In the genomic region with DNA sequence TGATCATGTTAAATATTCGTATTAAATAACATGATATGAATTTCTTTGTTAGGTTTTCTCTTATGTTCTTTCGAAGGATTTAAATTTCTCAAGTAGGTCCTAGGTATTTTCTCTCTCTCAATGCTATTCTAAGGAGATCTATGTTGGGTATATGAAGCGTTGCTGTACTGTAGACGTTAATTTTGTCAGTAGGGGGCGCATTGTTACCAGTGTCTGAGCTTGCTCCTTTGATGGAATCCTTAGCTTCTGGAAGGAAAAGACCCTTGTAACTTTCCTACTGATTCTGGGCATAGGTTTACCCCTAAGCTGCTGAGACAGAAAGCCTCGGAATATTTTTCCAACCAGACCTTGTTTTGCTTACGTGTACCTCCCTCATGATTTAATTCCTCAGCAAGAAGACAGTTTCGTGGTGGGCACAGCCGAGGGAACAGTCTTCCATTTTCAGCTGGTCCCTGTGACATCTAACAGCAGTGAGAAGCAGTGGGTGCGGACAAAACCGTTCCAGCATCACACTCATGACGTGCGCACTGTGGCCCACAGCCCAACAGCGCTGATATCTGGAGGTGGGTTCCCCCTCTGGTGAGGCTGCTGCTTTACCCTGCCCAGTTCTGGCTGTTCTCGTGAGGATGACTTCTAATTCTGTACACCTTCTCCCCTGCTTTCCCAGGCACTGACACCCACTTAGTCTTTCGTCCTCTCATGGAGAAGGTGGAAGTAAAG, we compare ENCODE assay signal across 8 cellular contexts. TPM values are rescaled to one million over a fixed set of nuclear protein-coding genes. Genes with fewer than 3 reads are reported as not detected.
A peak's percentile ranks its signal among the peaks of the same experiment; 100 is the strongest.
DNase-seq lines count a peak whose midpoint lies in the region; ATAC-seq, FAIRE-seq and TF ChIP-seq lines count a peak whose summit lies in the region.

No MANE protein-coding gene starts in this region.

- H3K36me3 Mint-ChIP-seq in activated CD4-positive, alpha-beta T cell treated with anti-CD3 and anti-CD28 coated beads for 36 hours (ENCODE audit: low read depth) = peaks cover 56% of the 10 kb centered on the region

- peak; percentile 78 for TF ChIP-seq CTCF in cardiac fibroblast (IDR thresholded peaks at IDR 0.05; ENCODE audit: low read depth, low read length)

- peak; percentile 60 for DNase-seq in activated CD4-positive, alpha-beta T cell treated with anti-CD3 and anti-CD28 coated beads for 36 hours
- no peak for DNase-seq in activated CD4-positive, alpha-beta T cell treated with anti-CD3 and anti-CD28 coated beads for 1 hour
- DNase-seq in MV-4-11 (lab: John Stamatoyannopoulos, UW) = peak; percentile 53
- DNase-seq in SKM-1 (lab: John Stamatoyannopoulos, UW; ENCODE audit: unreplicated experiment) = peak; percentile 47
- DNase-seq in cardiac fibroblast (ENCODE audit: low read depth in 2 of 2) = peak; percentile 87 to 89
- peak; percentile 64 for DNase-seq in stimulated activated CD4-positive, alpha-beta T cell treated with anti-CD3 and anti-CD28 coated beads, Interleukin-4, amount 100 ng/mL, for 24 hours

- H3K4me1 Mint-ChIP-seq in activated CD4-positive, alpha-beta T cell treated with anti-CD3 and anti-CD28 coated beads for 36 hours = no peaks in the 10 kb centered on the region

- no peak overlapping the region for H3K27ac Mint-ChIP-seq in activated CD4-positive, alpha-beta T cell treated with anti-CD3 and anti-CD28 coated beads for 36 hours

- CTCF ChIA-PET in activated CD4-positive, alpha-beta T cell treated with anti-CD3 and anti-CD28 coated beads for 36 hours (lab: Charles Lee) = interaction anchor here (0.6 to 6.1 kb wide), 17 partner anchors 8 to 559 kb away, joined by 3 to 90 read pairs (median 4); partner anchors contain the start of genes CHTF8, SNTB2 and UTP4

- no peaks in the 10 kb centered on the region for H3K9me3 Mint-ChIP-seq in activated CD4-positive, alpha-beta T cell treated with anti-CD3 and anti-CD28 coated beads for 36 hours (ENCODE audit: low read depth)

- no peaks in the 10 kb centered on the region for H3K27me3 Mint-ChIP-seq in activated CD4-positive, alpha-beta T cell treated with anti-CD3 and anti-CD28 coated beads for 36 hours

- POLR2A ChIA-PET in activated CD4-positive, alpha-beta T cell treated with anti-CD3 and anti-CD28 coated beads for 36 hours (lab: Charles Lee) = no interaction called here

- H3K4me3 ChIP-seq in cardiac fibroblast (replicated peaks in 1 of 2; ENCODE audit: low read depth in 2 of 2, low read length in 2 of 2) = no peak overlapping the region

- intact Hi-C loops in activated CD4-positive, alpha-beta T cell treated with anti-CD3 and anti-CD28 coated beads for 36 hours (cut with DNase I, micrococcal nuclease) = loop anchor here (1.0 kb wide), 1 partner anchor 137 kb away; no protein-coding TSS in a partner anchor

- FAIRE-seq in islet of Langerhans (lab: Jason Lieb, UNC) = peak; percentile 5

- ATAC-seq in activated CD4-positive, alpha-beta T cell treated with anti-CD3 and anti-CD28 coated beads for 36 hours = peak; percentile 78
- no peak for ATAC-seq in HG03521 (IDR thresholded peaks at IDR 0.05; ENCODE audit: unreplicated experiment)

- no peak overlapping the region for H3K4me3 Mint-ChIP-seq in activated CD4-positive, alpha-beta T cell treated with anti-CD3 and anti-CD28 coated beads for 36 hours

RNA-seq across cellular contexts. Expression of gene UTP4, which starts 17.9 kb away (rescaled TPM):
- 100 to 1,000 TPM; 102 to 119 TPM for total RNA-seq in activated CD4-positive, alpha-beta T cell treated with anti-CD3 and anti-CD28 coated beads for 36 hours

RNA-seq across cellular contexts. Expression of gene CHTF8, which starts 17.9 kb away (rescaled TPM):
- 100 to 1,000 TPM; 153 to 194 TPM for total RNA-seq in activated CD4-positive, alpha-beta T cell treated with anti-CD3 and anti-CD28 coated beads for 36 hours

RNA-seq across cellular contexts. Expression of gene SNTB2, which starts 36.7 kb away (rescaled TPM):
- 10 to 100 TPM; 15.7 to 17.2 TPM for total RNA-seq in activated CD4-positive, alpha-beta T cell treated with anti-CD3 and anti-CD28 coated beads for 36 hours

RNA-seq across cellular contexts. Expression of gene HAS3, which starts 44.9 kb away (rescaled TPM):
- under 1 TPM; 0.39 to 0.42 TPM for total RNA-seq in activated CD4-positive, alpha-beta T cell treated with anti-CD3 and anti-CD28 coated beads for 36 hours
